In genomic region chr15:31433101-31433500, GRCh38 we compare ENCODE assay signal across 18 cellular contexts.
DNase-seq lines count a peak whose midpoint lies in the region; ATAC-seq and FAIRE-seq lines count a peak whose summit lies in the region.
"Had no signal": no experiment of that assay in that cellular context is flagged by ENCODE, and none has a peak within 500 bp of the region (broad histone marks: within the 10 kb centered on the region; RNA-seq: fewer than 3 reads in every experiment).

No MANE protein-coding gene starts in this region.

- POLR2A ChIA-PET in activated CD4-positive, alpha-beta memory T cell treated with anti-CD3 and anti-CD28 coated beads for 36 hours (lab: Charles Lee), result interaction anchor here (1.1 to 1.8 kb wide), 4 partner anchors 40 to 107 kb away, joined by 3 to 4 read pairs (median 3); partner anchors contain the start of gene KLF13
- POLR2A ChIA-PET in activated CD4-positive, alpha-beta memory T cell treated with anti-CD3 and anti-CD28 coated beads, Interleukin-2, amount 10 ng/mL, durations not matched to agents 7 days and 5 days (lab: Charles Lee), result interaction anchor here (0.8 to 7.6 kb wide), 11 partner anchors 11 to 220 kb away, joined by 3 to 220 read pairs (median 17); no protein-coding TSS in a partner anchor

- H3K27ac Mint-ChIP-seq in activated CD4-positive, alpha-beta memory T cell treated with anti-CD3 and anti-CD28 coated beads for 36 hours, result peak overlapping the region; percentile 99
- no peak overlapping the region for H3K27ac Mint-ChIP-seq in activated CD4-positive, alpha-beta memory T cell treated with anti-CD3 and anti-CD28 coated beads, Interleukin-2, amount 10 ng/mL, durations not matched to agents 7 days and 5 days
- peak overlapping the region in 2 of 3 donors; percentile 89 to 94 for H3K27ac Mint-ChIP-seq in IgD-negative memory B cell
- peak overlapping the region; percentile 99 for H3K27ac Mint-ChIP-seq in effector memory CD8-positive, alpha-beta T cell
- H3K27ac Mint-ChIP-seq in stimulated activated effector memory CD8-positive, alpha-beta T cell treated with anti-CD3 and anti-CD28 coated beads, Interleukin-12 subunit alpha, Interleukin-12 subunit beta, amount 100 ng/mL, for 72 hours, result peak overlapping the region; percentile 99

- peaks cover 67% of the 10 kb centered on the region for H3K4me1 Mint-ChIP-seq in activated CD4-positive, alpha-beta memory T cell treated with anti-CD3 and anti-CD28 coated beads for 36 hours (ENCODE audit: low read depth)
- peaks cover 68% of the 10 kb centered on the region for H3K4me1 Mint-ChIP-seq in activated CD4-positive, alpha-beta memory T cell treated with anti-CD3 and anti-CD28 coated beads, Interleukin-2, amount 10 ng/mL, durations not matched to agents 7 days and 5 days
- H3K4me1 Mint-ChIP-seq in IgD-negative memory B cell, result peaks cover 28 to 45% (median 39%) of the 10 kb centered on the region in 3 donors
- peaks cover 43 to 55% of the 10 kb centered on the region in 2 donors for H3K4me1 Mint-ChIP-seq in effector memory CD8-positive, alpha-beta T cell (ENCODE audit: low read depth in 2 of 2)
- peaks cover 58% of the 10 kb centered on the region for H3K4me1 Mint-ChIP-seq in stimulated activated effector memory CD8-positive, alpha-beta T cell treated with anti-CD3 and anti-CD28 coated beads, Interleukin-12 subunit alpha, Interleukin-12 subunit beta, amount 100 ng/mL, for 72 hours

- intact Hi-C loops in activated CD4-positive, alpha-beta memory T cell treated with anti-CD3 and anti-CD28 coated beads for 36 hours (cut with micrococcal nuclease), result no loop called here

- no peaks in the 10 kb centered on the region for H3K36me3 Mint-ChIP-seq in activated CD4-positive, alpha-beta memory T cell treated with anti-CD3 and anti-CD28 coated beads for 36 hours
- H3K36me3 Mint-ChIP-seq in activated CD4-positive, alpha-beta memory T cell treated with anti-CD3 and anti-CD28 coated beads, Interleukin-2, amount 10 ng/mL, durations not matched to agents 7 days and 5 days (ENCODE audit: low read depth), result no peaks in the 10 kb centered on the region
- no peaks in the 10 kb centered on the region for H3K36me3 Mint-ChIP-seq in IgD-negative memory B cell
- peaks cover 15% of the 10 kb centered on the region for H3K36me3 Mint-ChIP-seq in effector memory CD8-positive, alpha-beta T cell (ENCODE audit: insufficient read depth)
- H3K36me3 Mint-ChIP-seq in stimulated activated effector memory CD8-positive, alpha-beta T cell treated with anti-CD3 and anti-CD28 coated beads, Interleukin-12 subunit alpha, Interleukin-12 subunit beta, amount 100 ng/mL, for 72 hours, result peaks cover 21% of the 10 kb centered on the region

- no peak for ATAC-seq in effector memory CD8-positive, alpha-beta T cell (replicated peaks)
- no peak for ATAC-seq in stimulated activated effector memory CD8-positive, alpha-beta T cell treated with anti-CD3 and anti-CD28 coated beads, Interleukin-12 subunit alpha, Interleukin-12 subunit beta, amount 100 ng/mL, for 72 hours
- no peak for ATAC-seq in HG03460 (IDR thresholded peaks at IDR 0.05; ENCODE audit: unreplicated experiment)
- ATAC-seq: activated CD4-positive, CD25-positive, alpha-beta regulatory T cell treated with anti-CD3 and anti-CD28 coated beads, Interleukin-2, amount 50 U/mL, for 24 hours; activated T-cell treated with anti-CD3 and anti-CD28 coated beads, Interleukin-2, amount 50 U/mL, for 4 hours; left lung had no signal

- no peak overlapping the region for H3K27ac ChIP-seq in substantia nigra (ENCODE audit: low read depth, low read length, poor library complexity, severe bottlenecking)
- H3K27ac ChIP-seq: KMS-11, uterus had no signal

- H3K4me3 Mint-ChIP-seq in activated CD4-positive, alpha-beta memory T cell treated with anti-CD3 and anti-CD28 coated beads for 36 hours, result no peak overlapping the region
- no peak overlapping the region for H3K4me3 Mint-ChIP-seq in activated CD4-positive, alpha-beta memory T cell treated with anti-CD3 and anti-CD28 coated beads, Interleukin-2, amount 10 ng/mL, durations not matched to agents 7 days and 5 days
- H3K4me3 Mint-ChIP-seq in IgD-negative memory B cell, result no peak overlapping the region
- H3K4me3 Mint-ChIP-seq in effector memory CD8-positive, alpha-beta T cell, result no peak overlapping the region
- no peak overlapping the region for H3K4me3 Mint-ChIP-seq in stimulated activated effector memory CD8-positive, alpha-beta T cell treated with anti-CD3 and anti-CD28 coated beads, Interleukin-12 subunit alpha, Interleukin-12 subunit beta, amount 100 ng/mL, for 72 hours
- H3K4me3 Mint-ChIP-seq: activated T-cell treated with anti-CD3 and anti-CD28 coated beads, Interleukin-2, amount 50 U/mL, for 4 hours had no signal

- no peak for FAIRE-seq in urothelium cell line (lab: Jason Lieb, UNC)

- CTCF ChIA-PET in activated CD4-positive, alpha-beta memory T cell treated with anti-CD3 and anti-CD28 coated beads for 36 hours (lab: Charles Lee), result interaction anchor here (0.6 to 12.9 kb wide), 11 partner anchors 9 to 435 kb away, joined by 3 to 312 read pairs (median 9); partner anchors contain the start of gene KLF13
- CTCF ChIA-PET in activated CD4-positive, alpha-beta memory T cell treated with anti-CD3 and anti-CD28 coated beads, Interleukin-2, amount 10 ng/mL, durations not matched to agents 7 days and 5 days (lab: Charles Lee), result interaction anchor here (0.8 to 12.9 kb wide), 5 partner anchors 12 to 70 kb away, joined by 3 to 162 read pairs (median 14); no protein-coding TSS in a partner anchor

- no peak for DNase-seq in activated CD4-positive, alpha-beta memory T cell treated with anti-CD3 and anti-CD28 coated beads for 36 hours
- DNase-seq in activated CD4-positive, alpha-beta memory T cell treated with anti-CD3 and anti-CD28 coated beads, Interleukin-2, amount 10 ng/mL, durations not matched to agents 7 days and 5 days, result no peak
- DNase-seq in effector memory CD8-positive, alpha-beta T cell, result no peak
- DNase-seq in stimulated activated effector memory CD8-positive, alpha-beta T cell treated with anti-CD3 and anti-CD28 coated beads, Interleukin-12 subunit alpha, Interleukin-12 subunit beta, amount 100 ng/mL, for 72 hours (ENCODE audit: low spot score in 2 of 2), result no peak
- DNase-seq in substantia nigra (lab: John Stamatoyannopoulos, UW), result no peak
- DNase-seq in urothelium cell line (ENCODE audit: low spot score), result no peak
- DNase-seq: ACHN; activated T-cell treated with anti-CD3 and anti-CD28 coated beads, Interleukin-2, amount 50 U/mL, for 4 hours; Caco-2; central memory CD4-positive, alpha-beta T cell; GOT3; left lung; spleen; uterus had no signal

- no peaks in the 10 kb centered on the region for H3K27me3 Mint-ChIP-seq in activated CD4-positive, alpha-beta memory T cell treated with anti-CD3 and anti-CD28 coated beads for 36 hours
- no peaks in the 10 kb centered on the region for H3K27me3 Mint-ChIP-seq in activated CD4-positive, alpha-beta memory T cell treated with anti-CD3 and anti-CD28 coated beads, Interleukin-2, amount 10 ng/mL, durations not matched to agents 7 days and 5 days
- H3K27me3 Mint-ChIP-seq in IgD-negative memory B cell, result no peaks in the 10 kb centered on the region
- no peaks in the 10 kb centered on the region for H3K27me3 Mint-ChIP-seq in effector memory CD8-positive, alpha-beta T cell

- H3K9me3 Mint-ChIP-seq in activated CD4-positive, alpha-beta memory T cell treated with anti-CD3 and anti-CD28 coated beads for 36 hours, result no peaks in the 10 kb centered on the region
- H3K9me3 Mint-ChIP-seq in activated CD4-positive, alpha-beta memory T cell treated with anti-CD3 and anti-CD28 coated beads, Interleukin-2, amount 10 ng/mL, durations not matched to agents 7 days and 5 days, result no peaks in the 10 kb centered on the region
- no peaks in the 10 kb centered on the region for H3K9me3 Mint-ChIP-seq in IgD-negative memory B cell
- H3K9me3 Mint-ChIP-seq in effector memory CD8-positive, alpha-beta T cell, result no peaks in the 10 kb centered on the region
- H3K9me3 Mint-ChIP-seq in stimulated activated effector memory CD8-positive, alpha-beta T cell treated with anti-CD3 and anti-CD28 coated beads, Interleukin-12 subunit alpha, Interleukin-12 subunit beta, amount 100 ng/mL, for 72 hours, result no peaks in the 10 kb centered on the region
- H3K9me3 Mint-ChIP-seq: activated T-cell treated with anti-CD3 and anti-CD28 coated beads, Interleukin-2, amount 50 U/mL, for 4 hours had no signal
